In the genomic region with DNA sequence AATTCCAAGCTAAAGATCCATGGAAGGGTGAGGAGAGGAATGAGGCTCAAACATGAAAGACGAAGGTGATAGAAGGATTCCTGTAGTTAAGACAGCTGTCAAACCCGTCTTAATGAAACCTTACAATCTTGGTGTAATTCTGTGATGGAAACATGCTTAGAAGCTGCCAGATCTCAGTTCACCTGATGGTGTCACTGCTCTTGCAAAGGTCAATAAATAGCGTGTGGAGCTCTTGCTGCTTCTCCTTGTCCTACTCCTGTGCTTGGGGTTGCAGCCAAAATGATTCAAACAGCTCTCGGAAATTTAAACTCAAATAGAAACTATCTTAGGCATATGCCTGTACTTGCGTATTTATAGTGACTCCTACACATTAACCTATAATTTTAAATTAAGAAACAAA, we compare ENCODE assay signal across 16 cellular contexts.
DNase-seq lines count a peak whose midpoint lies in the region; ATAC-seq, FAIRE-seq and TF ChIP-seq lines count a peak whose summit lies in the region.
"Had no signal": no experiment of that assay in that cellular context is flagged by ENCODE, and none has a peak within 500 bp of the region (broad histone marks: within the 10 kb centered on the region; RNA-seq: fewer than 3 reads in every experiment).

No MANE protein-coding gene starts in this region.

- H3F3A ChIP-seq in GM23338 (replicated peaks; ENCODE audit: low read depth), result no peaks in the 10 kb centered on the region

- no peak for TF ChIP-seq POLR2A in NB4 (IDR thresholded peaks at IDR 0.05; ENCODE audit: extremely low read depth, insufficient read length)

- H3K4me2 ChIP-seq in GM23338 (no peak overlapping the region), keratinocyte (ENCODE audit: control insufficient read depth, extremely low read depth, insufficient read depth, low read depth, low read length) (no peak overlapping the region)

- H3K79me2 ChIP-seq in GM23338 (replicated peaks; ENCODE audit: insufficient read depth) (no peaks in the 10 kb centered on the region), keratinocyte (ENCODE audit: control insufficient read depth, insufficient read depth, low read length) (no peaks in the 10 kb centered on the region)

- peaks cover 19% of the 10 kb centered on the region for H3K9me3 Mint-ChIP-seq in GM23338

- H3K4me3 ChIP-seq in GM23338, result no peak overlapping the region
- no peak overlapping the region for H3K4me3 ChIP-seq in NB4 (ENCODE audit: low read depth, low read length)
- no peak overlapping the region for H3K4me3 ChIP-seq in keratinocyte (ENCODE audit: control insufficient read depth in 2 of 3, extremely low read depth in 1 of 3, insufficient read depth in 2 of 3, low read depth in 1 of 3, low read length in 3 of 3)
- H3K4me3 ChIP-seq: lower lobe of right lung had no signal

- no peak overlapping the region for H3K4me3 Mint-ChIP-seq in GM23338
- H3K4me3 Mint-ChIP-seq: activated CD8-positive, alpha-beta memory T cell treated with anti-CD3 and anti-CD28 coated beads, Interleukin-2, amount 10 ng/mL, durations not matched to agents 7 days and 5 days; activated naive CD4-positive, alpha-beta T cell treated with anti-CD3 and anti-CD28 coated beads, Interleukin-2, amount 50 U/mL, for 24 hours; CD4-positive, alpha-beta T cell had no signal

- H2AFZ ChIP-seq in GM23338 (no peak overlapping the region), keratinocyte (ENCODE audit: control insufficient read depth, low read length) (no peak overlapping the region)

- no peaks in the 10 kb centered on the region for H3K27me3 ChIP-seq in GM23338 (ENCODE audit: insufficient read depth)
- H3K27me3 ChIP-seq in keratinocyte (ENCODE audit: control insufficient read depth, extremely low read depth, insufficient read depth, low read length), result no peaks in the 10 kb centered on the region

- no peak overlapping the region for H3K9ac ChIP-seq in keratinocyte (ENCODE audit: control insufficient read depth, extremely low read depth, insufficient read depth, low read length)

- no peak for FAIRE-seq in keratinocyte (lab: Jason Lieb, UNC)

- no peak overlapping the region for H3K27ac ChIP-seq in GM23338 (ENCODE audit: low read depth)
- H3K27ac ChIP-seq in keratinocyte (ENCODE audit: control insufficient read depth, insufficient read depth, low read length), result no peak overlapping the region
- no peak overlapping the region for H3K27ac ChIP-seq in caudate nucleus (ENCODE audit: low read depth, low read length)
- H3K27ac ChIP-seq: lower lobe of right lung had no signal

- peak; percentile 78 for DNase-seq in GM23338 (ENCODE audit: low spot score)
- peak; percentile 40 for DNase-seq in NB4 (ENCODE audit: low read depth)
- peak; percentile 3 for DNase-seq in RPMI8226
- DNase-seq in keratinocyte (ENCODE audit: low read depth, low spot score), result no peak
- no peak for DNase-seq in globus pallidus (ENCODE audit: low spot score)
- DNase-seq in NCI-H2107 treated with DMSO at 0.1 percent for 48 hours (lab: John Stamatoyannopoulos, UW; ENCODE audit: unreplicated experiment), result no peak
- no peak for DNase-seq in caudate nucleus (lab: John Stamatoyannopoulos, UW)
- DNase-seq: activated CD8-positive, alpha-beta memory T cell treated with anti-CD3 and anti-CD28 coated beads, Interleukin-2, amount 10 ng/mL, durations not matched to agents 7 days and 5 days; CD4-positive, alpha-beta T cell; central memory CD4-positive, alpha-beta T cell; head of caudate nucleus; IMR-90; lower lobe of right lung; NCI-H1694 treated with DMSO at 0.1 percent for 48 hours had no signal

- peaks cover 4% of the 10 kb centered on the region; the same call in 1 of the 3 replicates for H3K4me1 Mint-ChIP-seq in GM23338
- H3K4me1 Mint-ChIP-seq: activated CD8-positive, alpha-beta memory T cell treated with anti-CD3 and anti-CD28 coated beads, Interleukin-2, amount 10 ng/mL, durations not matched to agents 7 days and 5 days; activated naive CD4-positive, alpha-beta T cell treated with anti-CD3 and anti-CD28 coated beads, Interleukin-2, amount 50 U/mL, for 24 hours had no signal

- H3K9me3 ChIP-seq in keratinocyte (ENCODE audit: control insufficient read depth, low read depth, low read length), result no peaks in the 10 kb centered on the region
- H3K9me3 ChIP-seq: lower lobe of right lung had no signal

- H3K4me1 ChIP-seq in GM23338 (ENCODE audit: insufficient read depth) (no peaks in the 10 kb centered on the region), keratinocyte (ENCODE audit: control insufficient read depth, extremely low read depth, insufficient read depth, low read length) (no peaks in the 10 kb centered on the region)
- H3K4me1 ChIP-seq: lower lobe of right lung had no signal

- peak; percentile 98 for ATAC-seq in GM23338
- ATAC-seq: activated CD8-positive, alpha-beta memory T cell treated with anti-CD3 and anti-CD28 coated beads, Interleukin-2, amount 10 ng/mL, durations not matched to agents 7 days and 5 days; lower lobe of right lung; Right ventricle myocardium inferior had no signal

- H3K36me3 ChIP-seq in GM23338 (ENCODE audit: insufficient read depth) (no peaks in the 10 kb centered on the region), keratinocyte (ENCODE audit: control insufficient read depth in 2 of 2, extremely low read depth in 1 of 2, insufficient read depth in 2 of 2, low read length in 2 of 2) (no peaks in the 10 kb centered on the region)
- H3K36me3 ChIP-seq: lower lobe of right lung had no signal

- H3K27me3 Mint-ChIP-seq in GM23338 (ENCODE audit: insufficient read depth, low read depth, poor library complexity), result no peaks in the 10 kb centered on the region
- H3K27me3 Mint-ChIP-seq: activated CD8-positive, alpha-beta memory T cell treated with anti-CD3 and anti-CD28 coated beads, Interleukin-2, amount 10 ng/mL, durations not matched to agents 7 days and 5 days; activated naive CD4-positive, alpha-beta T cell treated with anti-CD3 and anti-CD28 coated beads, Interleukin-2, amount 50 U/mL, for 24 hours; CD4-positive, alpha-beta T cell had no signal

- TF ChIP-seq CTCF in GM23338 (conservative IDR thresholded peaks at IDR 0.05; ENCODE audit: low read depth in 2 of 2) (peak; percentile 62 to 77), NB4 (IDR thresholded peaks at IDR 0.05; ENCODE audit: low read depth, low read length) (no peak), keratinocyte (optimal IDR thresholded peaks at IDR 0.05 in 1 of 3, IDR thresholded peaks at IDR 0.05 in 1 of 3, conservative IDR thresholded peaks at IDR 0.05 in 1 of 3; ENCODE audit: extremely low read depth in 1 of 3, insufficient read depth in 2 of 3, low read length in 3 of 3) (peak in 2 of 3 experiments; percentile 4 to 24)

- H3K36me3 Mint-ChIP-seq in GM23338 (ENCODE audit: low read depth), result peaks cover 19% of the 10 kb centered on the region
- H3K36me3 Mint-ChIP-seq: activated CD8-positive, alpha-beta memory T cell treated with anti-CD3 and anti-CD28 coated beads, Interleukin-2, amount 10 ng/mL, durations not matched to agents 7 days and 5 days; activated naive CD4-positive, alpha-beta T cell treated with anti-CD3 and anti-CD28 coated beads, Interleukin-2, amount 50 U/mL, for 24 hours had no signal

- H3K9me1 ChIP-seq in keratinocyte (ENCODE audit: control insufficient read depth, extremely low read depth, insufficient read depth, low read length), result no peaks in the 10 kb centered on the region

- H4K20me1 ChIP-seq in GM23338 (replicated peaks; ENCODE audit: insufficient read depth) (no peaks in the 10 kb centered on the region), keratinocyte (ENCODE audit: control insufficient read depth, extremely low read depth, insufficient read depth, low read length) (no peaks in the 10 kb centered on the region)

- dilution Hi-C loops in keratinocyte (cut with MboI; ENCODE audit: extremely low pct_ligation_motif_present, low sequenced_read_pairs), result no loop called here

- H3K27ac Mint-ChIP-seq in GM23338, result no peak overlapping the region
- H3K27ac Mint-ChIP-seq: activated CD8-positive, alpha-beta memory T cell treated with anti-CD3 and anti-CD28 coated beads, Interleukin-2, amount 10 ng/mL, durations not matched to agents 7 days and 5 days; activated naive CD4-positive, alpha-beta T cell treated with anti-CD3 and anti-CD28 coated beads, Interleukin-2, amount 50 U/mL, for 24 hours; CD4-positive, alpha-beta T cell had no signal

- no peaks in the 10 kb centered on the region for H3K9me2 ChIP-seq in GM23338 (ENCODE audit: insufficient read depth)

TF ChIP-seq in GM23338, 12 proteins besides CTCF, POLR2A, EP300 and RAD21 (continues in another document):
- TF ChIP-seq ZNF114 (CRISPR knock-in tag; IDR thresholded peaks at IDR 0.05) (no peak), ZNF331 (CRISPR knock-in tag; IDR thresholded peaks at IDR 0.05; ENCODE audit: low read depth) (no peak)
- TF ChIP-seq, protein P1, sequence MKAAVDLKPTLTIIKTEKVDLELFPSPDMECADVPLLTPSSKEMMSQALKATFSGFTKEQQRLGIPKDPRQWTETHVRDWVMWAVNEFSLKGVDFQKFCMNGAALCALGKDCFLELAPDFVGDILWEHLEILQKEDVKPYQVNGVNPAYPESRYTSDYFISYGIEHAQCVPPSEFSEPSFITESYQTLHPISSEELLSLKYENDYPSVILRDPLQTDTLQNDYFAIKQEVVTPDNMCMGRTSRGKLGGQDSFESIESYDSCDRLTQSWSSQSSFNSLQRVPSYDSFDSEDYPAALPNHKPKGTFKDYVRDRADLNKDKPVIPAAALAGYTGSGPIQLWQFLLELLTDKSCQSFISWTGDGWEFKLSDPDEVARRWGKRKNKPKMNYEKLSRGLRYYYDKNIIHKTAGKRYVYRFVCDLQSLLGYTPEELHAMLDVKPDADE (IDR thresholded peaks at IDR 0.05), result no peak

Comparison
In these comparisons a context has a peak if more than half of its experiments do, and no peak if none do; other contexts are left out.
1. DNase-seq: peak in GM23338 (single experiment), NB4 (single experiment) and RPMI8226 (single experiment); none in keratinocyte (single experiment), globus pallidus (single experiment), NCI-H2107 treated with DMSO at 0.1 percent for 48 hours (single experiment) and caudate nucleus (0 of 61).